ENCODE assay signal across 1 cellular context in the genomic region with DNA sequence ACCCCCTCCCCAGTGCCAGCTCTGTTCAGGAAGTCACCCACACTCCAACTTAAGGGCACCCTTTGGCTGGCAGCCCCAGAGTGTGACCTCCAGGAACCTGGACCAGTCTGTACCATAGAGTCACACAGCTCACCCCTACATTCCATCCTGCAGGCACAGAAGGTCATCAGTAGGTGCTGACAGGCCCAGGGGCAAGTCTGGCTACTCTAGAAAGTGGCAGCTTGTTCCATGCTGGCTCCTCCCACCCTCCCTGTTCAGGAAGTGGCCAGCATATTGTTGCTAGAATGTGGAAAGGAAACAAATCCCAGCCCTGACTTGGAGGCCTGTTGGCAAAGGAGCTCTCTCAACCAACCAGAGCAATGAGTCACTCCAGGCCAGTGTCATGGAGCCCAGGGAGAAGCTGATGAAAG.
TF ChIP-seq lines count a peak whose summit lies in the region.

No MANE protein-coding gene starts in this region.

TF ChIP-seq in HCT116, 20 proteins besides CTCF, POLR2A, EP300 and RAD21 (continued from another document):
- TF ChIP-seq, protein P1, sequence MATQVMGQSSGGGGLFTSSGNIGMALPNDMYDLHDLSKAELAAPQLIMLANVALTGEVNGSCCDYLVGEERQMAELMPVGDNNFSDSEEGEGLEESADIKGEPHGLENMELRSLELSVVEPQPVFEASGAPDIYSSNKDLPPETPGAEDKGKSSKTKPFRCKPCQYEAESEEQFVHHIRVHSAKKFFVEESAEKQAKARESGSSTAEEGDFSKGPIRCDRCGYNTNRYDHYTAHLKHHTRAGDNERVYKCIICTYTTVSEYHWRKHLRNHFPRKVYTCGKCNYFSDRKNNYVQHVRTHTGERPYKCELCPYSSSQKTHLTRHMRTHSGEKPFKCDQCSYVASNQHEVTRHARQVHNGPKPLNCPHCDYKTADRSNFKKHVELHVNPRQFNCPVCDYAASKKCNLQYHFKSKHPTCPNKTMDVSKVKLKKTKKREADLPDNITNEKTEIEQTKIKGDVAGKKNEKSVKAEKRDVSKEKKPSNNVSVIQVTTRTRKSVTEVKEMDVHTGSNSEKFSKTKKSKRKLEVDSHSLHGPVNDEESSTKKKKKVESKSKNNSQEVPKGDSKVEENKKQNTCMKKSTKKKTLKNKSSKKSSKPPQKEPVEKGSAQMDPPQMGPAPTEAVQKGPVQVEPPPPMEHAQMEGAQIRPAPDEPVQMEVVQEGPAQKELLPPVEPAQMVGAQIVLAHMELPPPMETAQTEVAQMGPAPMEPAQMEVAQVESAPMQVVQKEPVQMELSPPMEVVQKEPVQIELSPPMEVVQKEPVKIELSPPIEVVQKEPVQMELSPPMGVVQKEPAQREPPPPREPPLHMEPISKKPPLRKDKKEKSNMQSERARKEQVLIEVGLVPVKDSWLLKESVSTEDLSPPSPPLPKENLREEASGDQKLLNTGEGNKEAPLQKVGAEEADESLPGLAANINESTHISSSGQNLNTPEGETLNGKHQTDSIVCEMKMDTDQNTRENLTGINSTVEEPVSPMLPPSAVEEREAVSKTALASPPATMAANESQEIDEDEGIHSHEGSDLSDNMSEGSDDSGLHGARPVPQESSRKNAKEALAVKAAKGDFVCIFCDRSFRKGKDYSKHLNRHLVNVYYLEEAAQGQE (IDR thresholded peaks at IDR 0.05; ENCODE audit: low read depth) = no peak
- TF ChIP-seq, protein P2, sequence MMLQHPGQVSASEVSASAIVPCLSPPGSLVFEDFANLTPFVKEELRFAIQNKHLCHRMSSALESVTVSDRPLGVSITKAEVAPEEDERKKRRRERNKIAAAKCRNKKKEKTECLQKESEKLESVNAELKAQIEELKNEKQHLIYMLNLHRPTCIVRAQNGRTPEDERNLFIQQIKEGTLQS (IDR thresholded peaks at IDR 0.05) = no peak
- TF ChIP-seq FOSL1 (IDR thresholded peaks at IDR 0.05; ENCODE audit: low read depth) = no peak
- no peak for TF ChIP-seq SRF (IDR thresholded peaks at IDR 0.05; ENCODE audit: low read depth)
- no peak for TF ChIP-seq EZH2 (IDR thresholded peaks at IDR 0.05)
- TF ChIP-seq ZNF274 (IDR thresholded peaks at IDR 0.05; ENCODE audit: low read depth, low read length) = no peak
- TF ChIP-seq ELF1 (IDR thresholded peaks at IDR 0.05; ENCODE audit: borderline replicate concordance, low read depth) = no peak
- no peak for TF ChIP-seq POLR2AphosphoS5 (IDR thresholded peaks at IDR 0.05; ENCODE audit: low read depth, low read length)
- TF ChIP-seq CEBPB (IDR thresholded peaks at IDR 0.05; ENCODE audit: low read depth) = no peak
- no peak for TF ChIP-seq EZH2phosphoT487 (IDR thresholded peaks at IDR 0.05; ENCODE audit: borderline replicate concordance)
